14 cellular contexts compared by ENCODE assay signal in the genomic region with DNA sequence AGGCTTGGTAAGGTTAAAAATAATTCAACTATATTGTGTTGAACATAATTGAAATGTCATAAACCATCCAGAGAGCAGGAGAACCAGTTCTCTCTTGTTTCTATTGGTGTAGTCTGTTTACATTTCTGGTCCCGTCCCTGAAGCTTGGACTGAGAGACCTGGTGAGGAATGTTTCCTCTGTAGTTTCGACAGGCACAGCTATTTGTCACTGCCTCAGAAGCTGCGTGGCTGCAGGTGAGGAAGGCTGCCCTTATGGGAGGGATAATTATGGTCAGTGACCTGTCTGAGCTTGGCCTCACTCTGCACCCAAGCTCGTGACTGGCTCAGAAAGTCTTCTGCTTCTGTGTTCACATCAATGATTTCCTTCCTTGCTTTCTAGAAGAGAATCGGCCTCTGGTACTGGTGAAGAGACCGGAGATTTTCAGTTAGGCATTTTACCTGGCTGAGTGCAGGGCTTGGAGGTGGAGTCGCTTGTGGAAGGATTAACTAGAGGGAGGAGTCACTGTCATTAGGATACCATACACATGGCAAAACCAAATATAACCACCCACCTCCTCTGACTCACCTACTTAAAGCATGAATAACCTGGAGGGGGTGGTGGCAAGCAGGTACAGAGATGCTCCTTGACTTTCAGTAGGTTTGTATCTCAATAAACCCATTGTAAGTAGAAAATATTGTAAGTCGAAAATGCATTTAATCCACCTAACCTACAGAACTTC. TPM values are rescaled to one million over a fixed set of nuclear protein-coding genes. Genes with fewer than 3 reads are reported as not detected.
DNase-seq lines count a peak whose midpoint lies in the region; ATAC-seq and TF ChIP-seq lines count a peak whose summit lies in the region.
"Had no signal": no experiment of that assay in that cellular context is flagged by ENCODE, and none has a peak within 500 bp of the region (broad histone marks: within the 10 kb centered on the region; RNA-seq: fewer than 3 reads in every experiment).

No MANE protein-coding gene starts in this region.

- H2BK20ac ChIP-seq in IMR-90 (ENCODE audit: low read depth, low read length), result no peak overlapping the region

- in situ Hi-C loops in IMR-90 (cut with MboI; ENCODE audit: low sequenced_read_pairs), result no loop called here
- in situ Hi-C loops in transverse colon (cut with MboI; ENCODE audit: low pct_ligation_motif_present in 1 of 4, low pct_unique_long_range_greater_than_20kb in 1 of 4, low sequenced_read_pairs in 3 of 4), result loop anchor here in 1 of 4 donors (10.0 kb wide), 1 partner anchor 340 kb away; a partner anchor contains a TSS

- no peak overlapping the region for H3K23ac ChIP-seq in IMR-90 (ENCODE audit: low read depth, low read length)

- no peak for TF ChIP-seq RAD21 in IMR-90 (IDR thresholded peaks at IDR 0.05; ENCODE audit: low read length)

- TF ChIP-seq POLR2A in IMR-90 (IDR thresholded peaks at IDR 0.05; ENCODE audit: low read depth, low read length) (no peak), breast epithelium (IDR thresholded peaks at IDR 0.05) (no peak), transverse colon (IDR thresholded peaks at IDR 0.05) (peak; percentile 45), heart left ventricle (IDR thresholded peaks at IDR 0.05) (no peak)

- no peak overlapping the region for H3K9ac ChIP-seq in IMR-90 (ENCODE audit: low read depth, low read length)

- ATAC-seq in IMR-90 (ENCODE audit: low read depth) (no peak), left lobe of liver (peak; percentile 20), heart left ventricle (no peak), HG02759 (IDR thresholded peaks at IDR 0.05; ENCODE audit: unreplicated experiment) (no peak)
- ATAC-seq: activated CD8-positive, alpha-beta T cell treated with anti-CD3 and anti-CD28 coated beads, Interleukin-2, amount 10 ng/mL, durations not matched to agents 7 days and 5 days; K562; stimulated activated naive CD8-positive, alpha-beta T cell treated with anti-CD3 and anti-CD28 coated beads, Interleukin-15, Interleukin-2, amounts not matched to agents 100 U/mL and 50 U/mL, for 24 hours had no signal

- TF ChIP-seq CTCF in IMR-90 (conservative IDR thresholded peaks at IDR 0.05; ENCODE audit: low read depth, low read length), result no peak
- TF ChIP-seq CTCF in breast epithelium (IDR thresholded peaks at IDR 0.05), result no peak
- no peak for TF ChIP-seq CTCF in transverse colon (IDR thresholded peaks at IDR 0.05)
- no peak for TF ChIP-seq CTCF in heart left ventricle (IDR thresholded peaks at IDR 0.05)

- H3K4ac ChIP-seq in IMR-90 (ENCODE audit: low read depth, low read length), result no peak overlapping the region

- BruUV-seq in IMR-90 (replicated peaks; lab: Mats Ljungman, UMichigan), result no TSS peak

- no peaks in the 10 kb centered on the region for H4K20me1 ChIP-seq in IMR-90 (ENCODE audit: insufficient read depth, low read length)

- CTCF ChIA-PET in IMR-90 (lab: Yijun Ruan, JAX), result no interaction called here

- no peak overlapping the region for H4K8ac ChIP-seq in IMR-90 (ENCODE audit: low read depth in 2 of 2, low read length in 2 of 2)

- 0 out of 2 replicates have a peak, but pooled peaks cover 1% of the 10 kb centered on the region for H3K36me3 ChIP-seq in IMR-90 (ENCODE audit: control insufficient read depth, insufficient read depth, low read length)
- H3K36me3 ChIP-seq in breast epithelium, result no peaks in the 10 kb centered on the region
- H3K36me3 ChIP-seq in transverse colon, result no peaks in the 10 kb centered on the region
- H3K36me3 ChIP-seq in heart left ventricle, result peaks cover 0 to 7% (median 0%) of the 10 kb centered on the region in 9 donors

- H4K5ac ChIP-seq in IMR-90 (ENCODE audit: low read depth, low read length), result no peak overlapping the region

- POLR2A ChIA-PET in IMR-90 (lab: Charles Lee; ENCODE audit: unreplicated experiment), result no interaction called here

- intact Hi-C loops in IMR-90 (cut with micrococcal nuclease) (loop anchor here (10.0 kb wide), 1 partner anchor 340 kb away; a partner anchor contains a TSS), breast epithelium (cut with DNase I; ENCODE audit: low total_unique reads) (no loop called here), transverse colon (cut with DNase I; ENCODE audit: low total_unique reads) (no loop called here), heart left ventricle (cut with DNase I) (loop anchor here in 7 of 10 donors (5.0 kb wide), 2 partner anchors 337 to 342 kb away; a partner anchor contains a TSS)

- no peak overlapping the region for H2BK15ac ChIP-seq in IMR-90 (ENCODE audit: low read depth, low read length)

- H3K4me3 ChIP-seq in IMR-90 (ENCODE audit: insufficient read depth, low read depth, low read length) (no peak overlapping the region), breast epithelium (no peak overlapping the region), transverse colon (peak overlapping the region in 2 of 4 donors; percentile 10 to 16), heart left ventricle (no peak overlapping the region)
- H3K4me3 ChIP-seq: K562 had no signal

- H3K4me1 ChIP-seq in IMR-90 (ENCODE audit: control insufficient read depth, insufficient read depth, low read length) (peaks cover 7% of the 10 kb centered on the region), breast epithelium (peaks cover 0 to 2% of the 10 kb centered on the region in 2 donors), transverse colon (peaks cover 23 to 45% (median 33%) of the 10 kb centered on the region in 4 donors), heart left ventricle (peaks cover 0 to 28% (median 18%) of the 10 kb centered on the region in 12 donors)

- no peak overlapping the region for H2AK5ac ChIP-seq in IMR-90 (ENCODE audit: low read depth, low read length)

- no peak overlapping the region for H2BK5ac ChIP-seq in IMR-90 (ENCODE audit: low read depth, low read length, poor library complexity, severe bottlenecking)

- H3K14ac ChIP-seq in IMR-90 (replicated peaks; ENCODE audit: low read depth, low read length), result no peak overlapping the region

- H3K27me3 ChIP-seq in IMR-90 (ENCODE audit: control insufficient read depth, insufficient read depth, low read length) (no peaks in the 10 kb centered on the region), breast epithelium (no peaks in the 10 kb centered on the region), transverse colon (no peaks in the 10 kb centered on the region), heart left ventricle (no peaks in the 10 kb centered on the region)

- H2BK120ac ChIP-seq in IMR-90 (ENCODE audit: low read depth, low read length), result no peak overlapping the region

- no peak for DNase-seq in IMR-90
- DNase-seq in breast epithelium (ENCODE audit: low spot score in 2 of 2), result peak in 1 of 2 donors; percentile 47
- no peak for DNase-seq in left lobe of liver (ENCODE audit: low spot score)
- DNase-seq in transverse colon, result peak; percentile 59
- no peak for DNase-seq in heart left ventricle
- no peak for DNase-seq in medulla oblongata (ENCODE audit: extremely low spot score)
- DNase-seq: activated CD8-positive, alpha-beta T cell treated with anti-CD3 and anti-CD28 coated beads, Interleukin-2, amount 10 ng/mL, durations not matched to agents 7 days and 5 days; activated naive CD4-positive, alpha-beta T cell treated with Interleukin-2 at 50 U/mL for 16 hours; COR-L47; NCI-H2081; stimulated activated CD4-positive, alpha-beta T cell treated with anti-CD3 and anti-CD28 coated beads, Interleukin-2, amount 100 ng/mL, for 24 hours; stimulated activated naive CD8-positive, alpha-beta T cell treated with anti-CD3 and anti-CD28 coated beads, Interleukin-15, Interleukin-2, amounts not matched to agents 100 U/mL and 50 U/mL, for 24 hours had no signal

- peaks cover 2 to 5% of the 10 kb centered on the region in 2 experiments; a peak in 2 of 4 replicates for H3K79me1 ChIP-seq in IMR-90 (ENCODE audit: low read depth in 1 of 2, low read length in 2 of 2)

- H2AFZ ChIP-seq in IMR-90 (replicated peaks; ENCODE audit: low read length, poor library complexity), result peak overlapping the region; percentile 72

- no peak overlapping the region for H4K91ac ChIP-seq in IMR-90 (ENCODE audit: insufficient read depth, low read depth, low read length)

- H3K27ac ChIP-seq in IMR-90 (ENCODE audit: insufficient read depth, low read length) (no peak overlapping the region), breast epithelium (peak overlapping the region; percentile 76 to 86), transverse colon (peak overlapping the region; percentile 61 to 86 (median 77)), heart left ventricle (no peak overlapping the region)

- TF ChIP-seq EP300 in transverse colon (IDR thresholded peaks at IDR 0.05; ENCODE audit: low read depth), result no peak

- no CpG with 5 or more reads among the region's 8 CpGs for WGBS in IMR-90 (ENCODE audit: extremely low coverage in 2 of 2, insufficient read length in 1 of 2), 2 experiments
- WGBS in transverse colon (ENCODE audit: low coverage in 1 of 2), 2 donors, result 40 to 51% methylated on average over 8 of the region's 8 CpGs
- WGBS in heart left ventricle, 4 donors, result 89 to 92% (median 89%) methylated on average over 7 to 8 of the region's 8 CpGs

- dilution Hi-C loops in IMR-90 (cut with HindIII; ENCODE audit: low sequenced_read_pairs, unreplicated experiment), result no loop called here

- H3K4me2 ChIP-seq in IMR-90 (ENCODE audit: low read depth, low read length), result no peak overlapping the region

- H3K9me1 ChIP-seq in IMR-90 (ENCODE audit: insufficient read depth, low read length), result peaks cover 7% of the 10 kb centered on the region

- H3K9me3 ChIP-seq in IMR-90 (ENCODE audit: control insufficient read depth, insufficient read depth, low read length), result no peaks in the 10 kb centered on the region
- no peaks in the 10 kb centered on the region for H3K9me3 ChIP-seq in breast epithelium
- H3K9me3 ChIP-seq in transverse colon, result no peaks in the 10 kb centered on the region
- no peaks in the 10 kb centered on the region for H3K9me3 ChIP-seq in heart left ventricle

- no peak overlapping the region for H2AK9ac ChIP-seq in IMR-90 (replicated peaks; ENCODE audit: low read depth, low read length, poor library complexity)

- H3K56ac ChIP-seq in IMR-90 (ENCODE audit: extremely low read depth, insufficient read depth, low read length), result no peak overlapping the region

- H3K18ac ChIP-seq in IMR-90 (ENCODE audit: low read depth, low read length), result no peak overlapping the region

TF ChIP-seq in IMR-90, 13 proteins besides CTCF, POLR2A, EP300 and RAD21 (continues in another document):
- TF ChIP-seq CHD1 (IDR thresholded peaks at IDR 0.05; ENCODE audit: low read depth, low read length) (no peak), MAFK (IDR thresholded peaks at IDR 0.05; ENCODE audit: low read depth, low read length) (no peak), RCOR1 (IDR thresholded peaks at IDR 0.05; ENCODE audit: insufficient replicate concordance, low read length) (no peak), RFX5 (IDR thresholded peaks at IDR 0.05; ENCODE audit: low read depth, low read length) (no peak)

RNA-seq across cellular contexts. Expression of a gene that starts 19.9 kb away (rescaled TPM):
- total RNA-seq in IMR-90 (2012; rRNA removed), result 23.8 and 41.4 TPM in 2 replicates
- polyA plus RNA-seq in IMR-90 (2012; rRNA removed), result 31.1 and 46.4 TPM in 2 replicates
- polyA plus RNA-seq in IMR-90 (2012; cell fraction: cytosol; rRNA removed), result 13.2 and 15.6 TPM in 2 replicates
- polyA plus RNA-seq in IMR-90 (2012; cell fraction: nucleus; rRNA removed; ENCODE audit: low replicate concordance), result 14.3 and 60.9 TPM in 2 replicates
- total RNA-seq in breast epithelium, result 100 to 1,000 TPM in 2 of 3 donors, 10 to 100 TPM in 1; 88.5 to 108 (median 108) TPM
- 27.2 TPM for total RNA-seq in left lobe of liver
- total RNA-seq in transverse colon, result 100 to 1,000 TPM in 3 of 4 donors, 10 to 100 TPM in 1; 77.4 to 127 (median 109) TPM
- 10 to 100 TPM; 44.3 to 83.8 (median 64.2) TPM for total RNA-seq in heart left ventricle
- polyA plus RNA-seq in heart left ventricle, result 10 to 100 TPM; 20.2 to 28.7 TPM

Comparison
In these comparisons a context has a peak if more than half of its experiments do, and no peak if none do; other contexts are left out.
1. H3K27ac ChIP-seq: peak in breast epithelium (2 of 2) and transverse colon (4 of 4); none in IMR-90 (single experiment) and heart left ventricle (0 of 12).
2. intact Hi-C loops: an anchor here in IMR-90 (10.0 kb wide) and heart left ventricle (5.0 kb wide); none called in breast epithelium and transverse colon.